In the genomic region with DNA sequence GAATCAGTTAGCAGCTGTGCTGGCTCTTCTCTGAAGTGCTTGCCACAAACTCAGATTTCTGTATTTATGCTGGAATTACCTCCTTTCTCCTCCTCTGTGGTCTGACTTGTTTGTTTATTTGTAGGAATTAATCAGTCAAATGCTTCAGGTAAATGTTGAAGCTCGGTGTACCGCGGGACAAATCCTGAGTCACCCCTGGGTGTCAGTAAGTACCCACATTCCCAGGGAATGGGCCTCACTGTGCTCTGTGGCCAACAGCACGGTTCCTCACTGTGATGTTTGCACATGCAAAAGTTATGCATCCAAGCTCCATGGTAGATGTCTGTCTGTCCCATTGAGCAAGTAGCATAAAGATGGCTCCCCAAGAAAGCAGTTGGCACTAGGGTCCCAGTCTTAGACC, we compare ENCODE assay signal across 20 cellular contexts.
DNase-seq lines count a peak whose midpoint lies in the region; ATAC-seq and TF ChIP-seq lines count a peak whose summit lies in the region.
"Had no signal": no experiment of that assay in that cellular context is flagged by ENCODE, and none has a peak within 500 bp of the region (broad histone marks: within the 10 kb centered on the region; RNA-seq: fewer than 3 reads in every experiment).

No MANE protein-coding gene starts in this region.

- TF ChIP-seq POLR2A in spleen (IDR thresholded peaks at IDR 0.05), result no peak

- peak; percentile 47; the same call in 1 of the 2 replicates for TF ChIP-seq CTCF in WERI-Rb-1 (IDR thresholded peaks at IDR 0.05; ENCODE audit: low read depth, low read length)
- TF ChIP-seq CTCF in spleen (IDR thresholded peaks at IDR 0.05 in 8 of 11, conservative IDR thresholded peaks at IDR 0.05 in 3 of 11), result no peak
- no peak for TF ChIP-seq CTCF in BE2C (IDR thresholded peaks at IDR 0.05; ENCODE audit: low read depth, low read length)

- no peak overlapping the region for H3K4me3 Mint-ChIP-seq in activated T-helper 17 cell treated with anti-CD3 and anti-CD28 coated beads, Interleukin-2, amount 50 U/mL, for 72 hours
- H3K4me3 Mint-ChIP-seq: activated naive CD8-positive, alpha-beta T cell; nephron had no signal

- H3K9me3 ChIP-seq in WERI-Rb-1 (ENCODE audit: severe bottlenecking), result peaks cover 2% of the 10 kb centered on the region
- no peaks in the 10 kb centered on the region for H3K9me3 ChIP-seq in spleen
- no peaks in the 10 kb centered on the region for H3K9me3 ChIP-seq in BE2C
- H3K9me3 ChIP-seq: thyroid gland had no signal

- whole genome bisulfite sequencing in spleen, 5 donors, result 92 to 97% (median 94%) methylated on average over 4 of the region's 4 CpGs

- no peak overlapping the region for H3K4me3 ChIP-seq in WERI-Rb-1 (ENCODE audit: low read depth, low read length)
- no peak overlapping the region for H3K4me3 ChIP-seq in spleen
- H3K4me3 ChIP-seq in BE2C (ENCODE audit: low read depth, low read length), result no peak overlapping the region
- H3K4me3 ChIP-seq: thyroid gland had no signal

- no peak overlapping the region for H3K27ac ChIP-seq in WERI-Rb-1
- H3K27ac ChIP-seq in spleen, result no peak overlapping the region
- H3K27ac ChIP-seq: C4-2B, thyroid gland had no signal

- no peaks in the 10 kb centered on the region for H3K36me3 Mint-ChIP-seq in activated T-helper 17 cell treated with anti-CD3 and anti-CD28 coated beads, Interleukin-2, amount 50 U/mL, for 72 hours (ENCODE audit: low read depth)
- H3K36me3 Mint-ChIP-seq: activated naive CD8-positive, alpha-beta T cell had no signal

- H3K27me3 ChIP-seq in WERI-Rb-1 (ENCODE audit: insufficient read depth, low read depth, severe bottlenecking) (no peaks in the 10 kb centered on the region), spleen (replicated peaks in 1 of 7) (no peaks in the 10 kb centered on the region), BE2C (no peaks in the 10 kb centered on the region)
- H3K27me3 ChIP-seq: thyroid gland had no signal

- H3K9me3 Mint-ChIP-seq in activated T-helper 17 cell treated with anti-CD3 and anti-CD28 coated beads, Interleukin-2, amount 50 U/mL, for 72 hours, result no peaks in the 10 kb centered on the region
- H3K9me3 Mint-ChIP-seq: nephron had no signal

- peak; percentile 27 for DNase-seq in Caki2 (ENCODE audit: low read depth)
- peak; percentile 50 for DNase-seq in HPDE6-E6E7 (ENCODE audit: extremely low spot score)
- DNase-seq in WERI-Rb-1, result peak; percentile 53
- DNase-seq in glomerular visceral epithelial cell (ENCODE audit: extremely low spot score), result peak; percentile 47
- no peak for DNase-seq in activated T-cell treated with anti-CD3 and anti-CD28 coated beads for 4 hours
- no peak for DNase-seq in spleen
- no peak for DNase-seq in BE2C
- DNase-seq: activated CD4-positive, alpha-beta T cell treated with anti-CD3 and anti-CD28 coated beads for 48 hours; Calu3; cerebellar nuclear complex; HCEC 1CT; NCI-H1105; NCI-H2029; stimulated activated naive CD8-positive, alpha-beta T cell treated with anti-CD3 and anti-CD28 coated beads, Interleukin-15, Interleukin-2, amounts not matched to agents 100 U/mL and 50 U/mL, for 24 hours; thyroid gland had no signal

- H3K4me1 Mint-ChIP-seq in activated T-helper 17 cell treated with anti-CD3 and anti-CD28 coated beads, Interleukin-2, amount 50 U/mL, for 72 hours, result no peaks in the 10 kb centered on the region

- H3K36me3 ChIP-seq in WERI-Rb-1 (0 out of 2 replicates have a peak, but pooled peaks cover 2% of the 10 kb centered on the region), spleen (peaks cover 0 to 9% (median 0%) of the 10 kb centered on the region in 6 donors), BE2C (no peaks in the 10 kb centered on the region)

- intact Hi-C loops in spleen (cut with DNase I; ENCODE audit: low total_unique reads), result no loop called here

- H3K27ac Mint-ChIP-seq in activated T-helper 17 cell treated with anti-CD3 and anti-CD28 coated beads, Interleukin-2, amount 50 U/mL, for 72 hours, result no peak overlapping the region
- H3K27ac Mint-ChIP-seq: activated naive CD8-positive, alpha-beta T cell; nephron had no signal

- H3K4me1 ChIP-seq in spleen (no peaks in the 10 kb centered on the region), BE2C (peaks cover 10% of the 10 kb centered on the region)

- in situ Hi-C loops in Caki2 (cut with HindIII; ENCODE audit: low pct_unique_long_range_greater_than_20kb, low sequenced_read_pairs), result no loop called here

- H3K27me3 Mint-ChIP-seq in activated T-helper 17 cell treated with anti-CD3 and anti-CD28 coated beads, Interleukin-2, amount 50 U/mL, for 72 hours, result no peaks in the 10 kb centered on the region

- no peak for ATAC-seq in activated T-helper 17 cell treated with anti-CD3 and anti-CD28 coated beads, Interleukin-2, amount 50 U/mL, for 72 hours (replicated peaks)
- ATAC-seq: sciatic nerve; stimulated activated naive CD8-positive, alpha-beta T cell treated with anti-CD3 and anti-CD28 coated beads, Interleukin-15, Interleukin-2, amounts not matched to agents 100 U/mL and 50 U/mL, for 24 hours had no signal

Comparison
In these comparisons a context has a peak if more than half of its experiments do, and no peak if none do; other contexts are left out.
1. DNase-seq: peak in Caki2 (single experiment), HPDE6-E6E7 (single experiment), WERI-Rb-1 (single experiment) and glomerular visceral epithelial cell (single experiment); none in activated T-cell treated with anti-CD3 and anti-CD28 coated beads for 4 hours (single experiment), spleen (single experiment) and BE2C (single experiment).